ENCODE assay signal across 9 cellular contexts in the genomic region with DNA sequence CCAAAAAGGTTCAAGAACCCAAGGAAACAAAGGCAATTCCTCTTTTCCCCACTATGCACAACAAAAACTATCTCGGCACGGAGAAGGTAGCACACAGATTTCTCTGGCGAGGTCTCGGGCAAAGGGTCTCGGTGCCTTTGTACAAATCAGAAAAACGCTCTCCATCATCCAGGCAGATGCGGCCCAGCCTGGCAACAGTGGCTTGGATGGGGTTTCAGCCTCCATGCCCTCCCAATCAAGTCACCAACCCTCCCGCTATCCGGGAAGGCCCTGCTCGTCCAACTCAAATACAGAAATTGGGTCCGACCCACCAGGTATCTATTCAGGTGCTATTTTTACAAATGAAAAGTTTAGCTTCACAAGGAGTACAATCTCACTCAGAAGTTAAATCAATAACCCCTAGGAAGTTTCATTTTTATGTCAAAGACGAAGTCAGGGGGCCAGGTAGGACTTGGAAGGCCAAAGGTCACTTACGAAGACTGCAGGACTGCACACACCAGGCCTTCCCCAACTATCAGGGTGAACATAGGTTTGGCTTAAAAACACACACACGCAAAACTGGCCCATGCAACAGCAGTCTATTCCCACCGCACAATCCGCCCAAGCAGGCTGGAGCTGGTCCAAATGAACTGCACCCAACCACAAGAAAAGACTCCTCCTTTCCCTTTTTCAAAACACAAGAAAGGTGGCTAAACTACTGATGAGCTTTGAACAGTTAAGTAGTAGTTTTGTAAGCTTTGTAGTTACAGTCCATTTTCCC. TPM values are rescaled to one million over a fixed set of nuclear protein-coding genes. Genes with fewer than 3 reads are reported as not detected.
DNase-seq lines count a peak whose midpoint lies in the region; TF ChIP-seq lines count a peak whose summit lies in the region.
"Had no signal": no experiment of that assay in that cellular context is flagged by ENCODE, and none has a peak within 500 bp of the region (broad histone marks: within the 10 kb centered on the region; RNA-seq: fewer than 3 reads in every experiment).

No MANE protein-coding gene starts in this region.

- H3K9me3 ChIP-seq in tibial nerve = no peaks in the 10 kb centered on the region
- H3K9me3 ChIP-seq: mucosa of descending colon had no signal

- H3K27ac Mint-ChIP-seq in activated CD4-positive, alpha-beta T cell treated with anti-CD3 and anti-CD28 coated beads, Interleukin-2, amount 10 ng/mL, durations not matched to agents 24 days and 14 days = no peak overlapping the region

- peak overlapping the region; percentile 2 for H3K27ac ChIP-seq in layer of hippocampus (ENCODE audit: low read depth, low read length)
- H3K27ac ChIP-seq in tibial nerve = peak overlapping the region in 3 of 4 donors; percentile 30 to 65 (median 42)

- in situ Hi-C loops in astrocyte of the cerebellum (cut with HindIII; ENCODE audit: low sequenced_read_pairs) = no loop called here

- POLR2A ChIA-PET in HEK293T (lab: Yijun Ruan, JAX) = no interaction called here

- peak; percentile 5 for DNase-seq in DMS79 treated with DMSO at 0.1 percent for 48 hours (lab: John Stamatoyannopoulos, UW)
- no peak for DNase-seq in DMS79 (lab: John Stamatoyannopoulos, UW)
- DNase-seq in astrocyte of the cerebellum (ENCODE audit: low read depth) = peak; percentile 80
- peak in 1 of 2 donors; percentile 57 for DNase-seq in tibial nerve (ENCODE audit: low spot score in 2 of 2)
- no peak for DNase-seq in activated CD8-positive, alpha-beta memory T cell treated with anti-CD3 and anti-CD28 coated beads, Interleukin-2, amount 50 U/mL, for 48 hours
- DNase-seq in activated CD4-positive, alpha-beta T cell treated with anti-CD3 and anti-CD28 coated beads, Interleukin-2, amount 10 ng/mL, durations not matched to agents 24 days and 14 days = no peak
- DNase-seq in HEK293T (ENCODE audit: extremely low spot score) = no peak

- H3K27me3 ChIP-seq in layer of hippocampus (ENCODE audit: control insufficient read depth, insufficient read depth, low read length) (no peaks in the 10 kb centered on the region), tibial nerve (no peaks in the 10 kb centered on the region)

- H3K9me3 Mint-ChIP-seq in activated CD4-positive, alpha-beta T cell treated with anti-CD3 and anti-CD28 coated beads, Interleukin-2, amount 10 ng/mL, durations not matched to agents 24 days and 14 days = no peaks in the 10 kb centered on the region

- no peak overlapping the region for H3K4me3 ChIP-seq in astrocyte of the cerebellum (ENCODE audit: low read depth, low read length)
- H3K4me3 ChIP-seq in tibial nerve = no peak overlapping the region
- H3K4me3 ChIP-seq: mucosa of descending colon had no signal

- no peaks in the 10 kb centered on the region for H3K27me3 Mint-ChIP-seq in activated CD4-positive, alpha-beta T cell treated with anti-CD3 and anti-CD28 coated beads, Interleukin-2, amount 10 ng/mL, durations not matched to agents 24 days and 14 days

- peaks cover 27% of the 10 kb centered on the region for H3K4me1 Mint-ChIP-seq in activated CD4-positive, alpha-beta T cell treated with anti-CD3 and anti-CD28 coated beads, Interleukin-2, amount 10 ng/mL, durations not matched to agents 24 days and 14 days

- CTCF ChIA-PET in HEK293T (lab: Yijun Ruan, JAX) = interaction anchor here (1.5 kb wide), 1 partner anchor 91 kb away, joined by 3 read pairs; no protein-coding TSS in a partner anchor

- H3K4me1 ChIP-seq in tibial nerve = peaks cover 0 to 42% (median 9%) of the 10 kb centered on the region in 4 donors

- no peak for TF ChIP-seq EP300 in tibial nerve (IDR thresholded peaks at IDR 0.05)

- no peak for TF ChIP-seq POLR2A in tibial nerve (IDR thresholded peaks at IDR 0.05)

- no peak overlapping the region for H3K4me3 Mint-ChIP-seq in activated CD4-positive, alpha-beta T cell treated with anti-CD3 and anti-CD28 coated beads, Interleukin-2, amount 10 ng/mL, durations not matched to agents 24 days and 14 days

- WGBS in tibial nerve, 2 donors = 77% methylated on average over 16 of the region's 16 CpGs

- H3K36me3 Mint-ChIP-seq in activated CD4-positive, alpha-beta T cell treated with anti-CD3 and anti-CD28 coated beads, Interleukin-2, amount 10 ng/mL, durations not matched to agents 24 days and 14 days (ENCODE audit: low read depth) = no peaks in the 10 kb centered on the region

- no peaks in the 10 kb centered on the region for H3K36me3 ChIP-seq in tibial nerve

- intact Hi-C loops in activated CD4-positive, alpha-beta T cell treated with anti-CD3 and anti-CD28 coated beads, Interleukin-2, amount 10 ng/mL, durations not matched to agents 24 days and 14 days (cut with micrococcal nuclease) = no loop called here

- no peak for TF ChIP-seq CTCF in astrocyte of the cerebellum (IDR thresholded peaks at IDR 0.05; ENCODE audit: low read depth, low read length, missing control alignments)
- TF ChIP-seq CTCF in tibial nerve (IDR thresholded peaks at IDR 0.05) = no peak

TF ChIP-seq in HEK293T, 16 proteins besides CTCF, POLR2A, EP300 and RAD21:
- TF ChIP-seq ZNF384 (IDR thresholded peaks at IDR 0.05) = no peak

RNA-seq across cellular contexts. Expression of gene GNA12, which starts 43.0 kb away (rescaled TPM):
- 10 to 100 TPM; 21.3 to 36.0 (median 29.4) TPM for total RNA-seq in tibial nerve
- 30.6 and 31.0 TPM in 2 replicates for total RNA-seq in activated CD4-positive, alpha-beta T cell treated with anti-CD3 and anti-CD28 coated beads, Interleukin-2, amount 10 ng/mL, durations not matched to agents 24 days and 14 days

Comparison
In these comparisons a context has a peak if more than half of its experiments do, and no peak if none do; other contexts are left out.
1. DNase-seq: peak in DMS79 treated with DMSO at 0.1 percent for 48 hours (single experiment) and astrocyte of the cerebellum (single experiment); none in DMS79 (single experiment), activated CD8-positive, alpha-beta memory T cell treated with anti-CD3 and anti-CD28 coated beads, Interleukin-2, amount 50 U/mL, for 48 hours (single experiment), activated CD4-positive, alpha-beta T cell treated with anti-CD3 and anti-CD28 coated beads, Interleukin-2, amount 10 ng/mL, durations not matched to agents 24 days and 14 days (single experiment) and HEK293T (single experiment).